ENCODE assay signal across 2 cellular contexts in the genomic region with DNA sequence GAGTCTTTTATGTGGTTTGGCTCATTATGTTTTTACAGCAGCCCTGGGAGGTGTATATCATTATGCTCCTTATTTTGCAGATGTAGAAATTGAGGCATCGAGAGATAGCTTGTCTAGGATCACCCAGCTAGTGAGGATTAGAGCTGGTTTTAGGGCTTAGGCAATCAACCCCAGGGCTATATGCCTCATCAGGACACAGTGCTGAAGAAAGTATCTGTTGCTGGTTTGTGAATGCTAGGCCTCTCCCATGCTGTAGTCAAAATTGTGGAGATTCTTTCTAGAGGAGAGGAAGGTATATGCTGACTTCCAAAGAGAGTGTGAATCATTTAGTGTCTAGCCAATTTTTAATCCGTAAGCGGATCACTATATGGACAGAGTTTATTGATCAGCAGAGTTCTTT.
TF ChIP-seq lines count a peak whose summit lies in the region.

No MANE protein-coding gene starts in this region.

TF ChIP-seq in IMR-90, 13 proteins besides CTCF, POLR2A, EP300 and RAD21 (continued from another document):
- TF ChIP-seq USF2 (IDR thresholded peaks at IDR 0.05; ENCODE audit: low read depth, low read length) (no peak), RFX5 (IDR thresholded peaks at IDR 0.05; ENCODE audit: low read depth, low read length) (no peak), MAZ (IDR thresholded peaks at IDR 0.05; ENCODE audit: borderline replicate concordance, low read depth, low read length) (no peak), MXI1 (IDR thresholded peaks at IDR 0.05; ENCODE audit: borderline replicate concordance, low read depth, low read length) (no peak), FOS (IDR thresholded peaks at IDR 0.05; ENCODE audit: low read depth, low read length) (no peak), BHLHE40 (IDR thresholded peaks at IDR 0.05; ENCODE audit: low read depth, low read length) (no peak), CHD1 (IDR thresholded peaks at IDR 0.05; ENCODE audit: low read depth, low read length) (no peak), NFE2L2 (IDR thresholded peaks at IDR 0.05; ENCODE audit: low read depth, low read length) (no peak), RCOR1 (IDR thresholded peaks at IDR 0.05; ENCODE audit: insufficient replicate concordance, low read length) (no peak)
- TF ChIP-seq, protein P1, sequence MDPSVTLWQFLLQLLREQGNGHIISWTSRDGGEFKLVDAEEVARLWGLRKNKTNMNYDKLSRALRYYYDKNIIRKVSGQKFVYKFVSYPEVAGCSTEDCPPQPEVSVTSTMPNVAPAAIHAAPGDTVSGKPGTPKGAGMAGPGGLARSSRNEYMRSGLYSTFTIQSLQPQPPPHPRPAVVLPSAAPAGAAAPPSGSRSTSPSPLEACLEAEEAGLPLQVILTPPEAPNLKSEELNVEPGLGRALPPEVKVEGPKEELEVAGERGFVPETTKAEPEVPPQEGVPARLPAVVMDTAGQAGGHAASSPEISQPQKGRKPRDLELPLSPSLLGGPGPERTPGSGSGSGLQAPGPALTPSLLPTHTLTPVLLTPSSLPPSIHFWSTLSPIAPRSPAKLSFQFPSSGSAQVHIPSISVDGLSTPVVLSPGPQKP (IDR thresholded peaks at IDR 0.05; ENCODE audit: borderline replicate concordance, low read depth, low read length): no peak

TF ChIP-seq in WTC11, 78 proteins besides CTCF, POLR2A, EP300 and RAD21:
- TF ChIP-seq, protein P2, sequence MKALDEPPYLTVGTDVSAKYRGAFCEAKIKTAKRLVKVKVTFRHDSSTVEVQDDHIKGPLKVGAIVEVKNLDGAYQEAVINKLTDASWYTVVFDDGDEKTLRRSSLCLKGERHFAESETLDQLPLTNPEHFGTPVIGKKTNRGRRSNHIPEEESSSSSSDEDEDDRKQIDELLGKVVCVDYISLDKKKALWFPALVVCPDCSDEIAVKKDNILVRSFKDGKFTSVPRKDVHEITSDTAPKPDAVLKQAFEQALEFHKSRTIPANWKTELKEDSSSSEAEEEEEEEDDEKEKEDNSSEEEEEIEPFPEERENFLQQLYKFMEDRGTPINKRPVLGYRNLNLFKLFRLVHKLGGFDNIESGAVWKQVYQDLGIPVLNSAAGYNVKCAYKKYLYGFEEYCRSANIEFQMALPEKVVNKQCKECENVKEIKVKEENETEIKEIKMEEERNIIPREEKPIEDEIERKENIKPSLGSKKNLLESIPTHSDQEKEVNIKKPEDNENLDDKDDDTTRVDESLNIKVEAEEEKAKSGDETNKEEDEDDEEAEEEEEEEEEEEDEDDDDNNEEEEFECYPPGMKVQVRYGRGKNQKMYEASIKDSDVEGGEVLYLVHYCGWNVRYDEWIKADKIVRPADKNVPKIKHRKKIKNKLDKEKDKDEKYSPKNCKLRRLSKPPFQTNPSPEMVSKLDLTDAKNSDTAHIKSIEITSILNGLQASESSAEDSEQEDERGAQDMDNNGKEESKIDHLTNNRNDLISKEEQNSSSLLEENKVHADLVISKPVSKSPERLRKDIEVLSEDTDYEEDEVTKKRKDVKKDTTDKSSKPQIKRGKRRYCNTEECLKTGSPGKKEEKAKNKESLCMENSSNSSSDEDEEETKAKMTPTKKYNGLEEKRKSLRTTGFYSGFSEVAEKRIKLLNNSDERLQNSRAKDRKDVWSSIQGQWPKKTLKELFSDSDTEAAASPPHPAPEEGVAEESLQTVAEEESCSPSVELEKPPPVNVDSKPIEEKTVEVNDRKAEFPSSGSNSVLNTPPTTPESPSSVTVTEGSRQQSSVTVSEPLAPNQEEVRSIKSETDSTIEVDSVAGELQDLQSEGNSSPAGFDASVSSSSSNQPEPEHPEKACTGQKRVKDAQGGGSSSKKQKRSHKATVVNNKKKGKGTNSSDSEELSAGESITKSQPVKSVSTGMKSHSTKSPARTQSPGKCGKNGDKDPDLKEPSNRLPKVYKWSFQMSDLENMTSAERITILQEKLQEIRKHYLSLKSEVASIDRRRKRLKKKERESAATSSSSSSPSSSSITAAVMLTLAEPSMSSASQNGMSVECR (CRISPR knock-in tag; IDR thresholded peaks at IDR 0.05; ENCODE audit: borderline replicate concordance): no peak
- no peak for TF ChIP-seq OVOL2 (CRISPR knock-in tag; IDR thresholded peaks at IDR 0.05; ENCODE audit: borderline replicate concordance)
